21 cellular contexts compared by ENCODE assay signal in the genomic region with DNA sequence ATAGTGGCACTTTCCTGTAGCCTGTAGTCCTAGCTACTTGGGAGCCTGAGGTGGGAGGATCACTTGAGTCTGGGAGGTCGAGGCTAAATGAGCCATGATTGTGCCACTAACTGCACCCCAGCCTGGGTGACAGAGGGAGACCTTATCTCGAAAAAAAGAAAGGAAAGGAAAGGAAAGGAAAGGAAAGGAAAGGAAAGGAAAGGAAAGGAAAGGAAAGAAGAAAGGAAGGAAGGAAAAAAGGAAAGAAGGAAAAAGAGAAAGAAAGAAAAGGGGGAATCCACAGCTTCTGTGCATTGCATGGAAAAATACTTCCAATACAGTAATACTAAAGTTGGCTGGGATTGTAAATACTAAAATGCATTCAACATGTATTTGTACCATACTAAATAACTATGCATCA. TPM values are rescaled to one million over a fixed set of nuclear protein-coding genes. Genes with fewer than 3 reads are reported as not detected.
DNase-seq lines count a peak whose midpoint lies in the region; ATAC-seq, FAIRE-seq and TF ChIP-seq lines count a peak whose summit lies in the region.
"Had no signal": no experiment of that assay in that cellular context is flagged by ENCODE, and none has a peak within 500 bp of the region (broad histone marks: within the 10 kb centered on the region; RNA-seq: fewer than 3 reads in every experiment).

No MANE protein-coding gene starts in this region.

- H3K4me3 Mint-ChIP-seq in GM23338, result no peak overlapping the region
- H3K4me3 Mint-ChIP-seq: B cell; CD4-positive, alpha-beta T cell; CD8-positive, alpha-beta T cell had no signal

- H4K12ac ChIP-seq in trophoblast cell (ENCODE audit: low read depth, low read length), result no peak overlapping the region

- TF ChIP-seq POLR2A in IMR-90 (IDR thresholded peaks at IDR 0.05; ENCODE audit: low read depth, low read length) (no peak), K562 (conservative IDR thresholded peaks at IDR 0.05) (no peak)

- H3K4me3 ChIP-seq in GM23338 (no peak overlapping the region), IMR-90 (ENCODE audit: insufficient read depth, low read depth, low read length) (no peak overlapping the region), K562 (no peak overlapping the region), trophoblast cell (ENCODE audit: low read depth, low read length) (no peak overlapping the region)
- H3K4me3 ChIP-seq: A549; BLaER1 treated with 17β-estradiol and CSF1 and Interleukin-3, amounts not matched to agents 10 nM and 100 nM had no signal

- in situ Hi-C loops in IMR-90 (cut with MboI; ENCODE audit: low sequenced_read_pairs), result no loop called here
- in situ Hi-C loops in K562 (cut with MboI), result no loop called here

- H3K9me3 Mint-ChIP-seq in GM23338, result no peaks in the 10 kb centered on the region
- H3K9me3 Mint-ChIP-seq: CD4-positive, alpha-beta T cell; CD8-positive, alpha-beta T cell had no signal

- H2BK5ac ChIP-seq in IMR-90 (ENCODE audit: low read depth, low read length, poor library complexity, severe bottlenecking), result no peak overlapping the region
- peak overlapping the region; percentile 21 for H2BK5ac ChIP-seq in trophoblast cell (ENCODE audit: low read depth, low read length, poor library complexity)

- H3K14ac ChIP-seq in IMR-90 (replicated peaks; ENCODE audit: low read depth, low read length) (no peak overlapping the region), trophoblast cell (ENCODE audit: low read length) (no peak overlapping the region)

- no peak for FAIRE-seq in K562 (lab: Jason Lieb, UNC)
- FAIRE-seq: A549, D721Med, GM12891 had no signal

- H3K79me1 ChIP-seq in IMR-90 (ENCODE audit: low read depth in 1 of 2, low read length in 2 of 2) (no peaks in the 10 kb centered on the region), trophoblast cell (ENCODE audit: low read length) (peaks cover 24% of the 10 kb centered on the region)

- H2AFZ ChIP-seq in GM23338 (no peak overlapping the region), IMR-90 (replicated peaks; ENCODE audit: low read length, poor library complexity) (no peak overlapping the region), K562 (ENCODE audit: low read depth, low read length) (no peak overlapping the region), trophoblast cell (ENCODE audit: insufficient read depth, low read length, poor library complexity) (no peak overlapping the region)

- H2AK9ac ChIP-seq in IMR-90 (replicated peaks; ENCODE audit: low read depth, low read length, poor library complexity), result no peak overlapping the region

- H4K8ac ChIP-seq in IMR-90 (ENCODE audit: low read depth in 2 of 2, low read length in 2 of 2) (no peak overlapping the region), trophoblast cell (ENCODE audit: low read depth, low read length) (no peak overlapping the region)

- no peaks in the 10 kb centered on the region for H3F3A ChIP-seq in GM23338 (replicated peaks; ENCODE audit: low read depth)

- H2BK15ac ChIP-seq in IMR-90 (ENCODE audit: low read depth, low read length), result peak overlapping the region; percentile 56; the same call in 2 of the 3 replicates

- peak overlapping the region; percentile 98 for H2BK12ac ChIP-seq in trophoblast cell (ENCODE audit: low read length)

- no peaks in the 10 kb centered on the region for H3K79me2 ChIP-seq in GM23338 (replicated peaks; ENCODE audit: insufficient read depth)
- no peaks in the 10 kb centered on the region for H3K79me2 ChIP-seq in K562 (ENCODE audit: control insufficient read depth, insufficient read depth, low read length)
- no peaks in the 10 kb centered on the region for H3K79me2 ChIP-seq in trophoblast cell (ENCODE audit: control insufficient read depth, insufficient read depth, low read length, poor library complexity)

- peak overlapping the region; percentile 35; the same call in 1 of the 2 replicates for H3K27ac Mint-ChIP-seq in GM23338
- H3K27ac Mint-ChIP-seq: B cell; CD4-positive, alpha-beta T cell; CD8-positive, alpha-beta T cell had no signal

- H3K9me1 ChIP-seq in IMR-90 (ENCODE audit: insufficient read depth, low read length) (peaks cover 6% of the 10 kb centered on the region), K562 (ENCODE audit: control insufficient read depth, insufficient read depth, low read length) (no peaks in the 10 kb centered on the region)

- ATAC-seq in GM23338, result no peak
- ATAC-seq in IMR-90 (ENCODE audit: low read depth), result no peak
- ATAC-seq in K562, result no peak
- no peak for ATAC-seq in HG02798 (IDR thresholded peaks at IDR 0.05; ENCODE audit: poor library complexity, unreplicated experiment)
- ATAC-seq: A549; CD8-positive, alpha-beta T cell had no signal

- 0 out of 2 replicates have a peak overlapping the region, but pooled peaks have one; percentile 11 for H3K23ac ChIP-seq in IMR-90 (ENCODE audit: low read depth, low read length)
- H3K23ac ChIP-seq in trophoblast cell (ENCODE audit: low read length), result no peak overlapping the region

- no peak for TF ChIP-seq EP300 in K562 (IDR thresholded peaks at IDR 0.05; ENCODE audit: low read length)

- H2BK20ac ChIP-seq in IMR-90 (ENCODE audit: low read depth, low read length), result no peak overlapping the region

- no peaks in the 10 kb centered on the region for H3K27me3 Mint-ChIP-seq in GM23338 (ENCODE audit: insufficient read depth, low read depth, poor library complexity)

- H3K4me1 ChIP-seq in GM23338 (ENCODE audit: insufficient read depth) (0 out of 2 replicates have a peak, but pooled peaks cover 4% of the 10 kb centered on the region), IMR-90 (ENCODE audit: control insufficient read depth, insufficient read depth, low read length) (peaks cover 19% of the 10 kb centered on the region), K562 (replicated peaks in 1 of 2; ENCODE audit: control insufficient read depth in 2 of 2, insufficient read depth in 2 of 2, low read length in 2 of 2) (no peaks in the 10 kb centered on the region), trophoblast cell (ENCODE audit: control insufficient read depth in 1 of 2, insufficient read depth in 2 of 2, low read length in 2 of 2) (peaks cover 8 to 14% of the 10 kb centered on the region in 2 experiments)
- H3K4me1 ChIP-seq: A549 had no signal

- H3K9me3 ChIP-seq in IMR-90 (ENCODE audit: control insufficient read depth, insufficient read depth, low read length), result no peaks in the 10 kb centered on the region
- H3K9me3 ChIP-seq in K562 (replicated peaks; ENCODE audit: control insufficient read depth, insufficient read depth, low read depth, low read length), result no peaks in the 10 kb centered on the region
- no peaks in the 10 kb centered on the region for H3K9me3 ChIP-seq in trophoblast cell (ENCODE audit: insufficient read depth, low read depth, low read length)
- H3K9me3 ChIP-seq: A549; BLaER1 treated with 17β-estradiol and CSF1 and Interleukin-3, amounts not matched to agents 10 nM and 100 nM; Caco-2 had no signal

- intact Hi-C loops in IMR-90 (cut with micrococcal nuclease), result no loop called here
- intact Hi-C loops in K562 (cut with micrococcal nuclease), result no loop called here

- H3K27me3 ChIP-seq in GM23338 (ENCODE audit: insufficient read depth), result no peaks in the 10 kb centered on the region
- no peaks in the 10 kb centered on the region for H3K27me3 ChIP-seq in IMR-90 (ENCODE audit: control insufficient read depth, insufficient read depth, low read length)
- peaks cover 0 to 4% of the 10 kb centered on the region in 2 experiments; a peak in 2 of 5 replicates for H3K27me3 ChIP-seq in K562 (ENCODE audit: control insufficient read depth in 2 of 2, insufficient read depth in 2 of 2, low read length in 2 of 2)
- no peaks in the 10 kb centered on the region for H3K27me3 ChIP-seq in trophoblast cell (ENCODE audit: insufficient read depth, low read length)
- H3K27me3 ChIP-seq: BLaER1 treated with 17β-estradiol and CSF1 and Interleukin-3, amounts not matched to agents 10 nM and 100 nM had no signal

- H3K36me3 Mint-ChIP-seq in GM23338 (ENCODE audit: low read depth), result no peaks in the 10 kb centered on the region
- H3K36me3 Mint-ChIP-seq: CD8-positive, alpha-beta T cell had no signal

- H3K56ac ChIP-seq in IMR-90 (ENCODE audit: extremely low read depth, insufficient read depth, low read length), result no peak overlapping the region; the same call in 1 of the 2 replicates

- H3K18ac ChIP-seq in IMR-90 (ENCODE audit: low read depth, low read length) (no peak overlapping the region), trophoblast cell (ENCODE audit: low read length) (no peak overlapping the region)

- TF ChIP-seq RAD21 in IMR-90 (IDR thresholded peaks at IDR 0.05; ENCODE audit: low read length), result no peak
- TF ChIP-seq RAD21 in K562 (CRISPR knock-in tag; conservative IDR thresholded peaks at IDR 0.05 in 1 of 2, IDR thresholded peaks at IDR 0.05 in 1 of 2), result no peak

- H4K20me1 ChIP-seq in GM23338 (replicated peaks; ENCODE audit: insufficient read depth) (no peaks in the 10 kb centered on the region), IMR-90 (ENCODE audit: insufficient read depth, low read length) (no peaks in the 10 kb centered on the region), K562 (replicated peaks; ENCODE audit: control insufficient read depth, insufficient read depth, low read length) (no peaks in the 10 kb centered on the region)
- H4K20me1 ChIP-seq: BLaER1 treated with 17β-estradiol and CSF1 and Interleukin-3, amounts not matched to agents 10 nM and 100 nM had no signal

- BruUV-seq in IMR-90 (replicated peaks; lab: Mats Ljungman, UMichigan) (no TSS peak), K562 (replicated peaks; lab: Mats Ljungman, UMichigan) (no TSS peak)

- DNase-seq in GM23338 (ENCODE audit: low spot score) (no peak), IMR-90 (no peak), K562 (ENCODE audit: extremely low read depth in 1 of 4, low spot score in 3 of 4) (no peak), trophoblast cell (no peak), cerebellar cortex (ENCODE audit: low spot score) (no peak), dermis blood vessel endothelial cell (no peak)
- DNase-seq: AML-193; Caco-2; Calu3; CD4-positive, alpha-beta T cell; CD8-positive, alpha-beta T cell; DMS79 treated with DMSO at 0.1 percent for 48 hours; GF-D8 had no signal

- H2AK5ac ChIP-seq in IMR-90 (ENCODE audit: low read depth, low read length) (0 out of 2 replicates have a peak overlapping the region, but pooled peaks have one; percentile 62), trophoblast cell (ENCODE audit: low read length) (peak overlapping the region; percentile 81)

- H4K91ac ChIP-seq in IMR-90 (ENCODE audit: insufficient read depth, low read depth, low read length) (no peak overlapping the region; the same call in 1 of the 2 replicates), trophoblast cell (ENCODE audit: low read depth, low read length) (peak overlapping the region; percentile 88)

- no peaks in the 10 kb centered on the region for H3K36me3 ChIP-seq in GM23338 (ENCODE audit: insufficient read depth)
- H3K36me3 ChIP-seq in IMR-90 (ENCODE audit: control insufficient read depth, insufficient read depth, low read length), result no peaks in the 10 kb centered on the region
- H3K36me3 ChIP-seq in K562 (ENCODE audit: control insufficient read depth, insufficient read depth, low read length), result no peaks in the 10 kb centered on the region
- H3K36me3 ChIP-seq in trophoblast cell (ENCODE audit: control insufficient read depth in 1 of 2, insufficient read depth in 2 of 2, low read length in 2 of 2), result no peaks in the 10 kb centered on the region
- H3K36me3 ChIP-seq: BLaER1 treated with 17β-estradiol and CSF1 and Interleukin-3, amounts not matched to agents 10 nM and 100 nM had no signal

- H3K27ac ChIP-seq in GM23338 (ENCODE audit: low read depth) (no peak overlapping the region), IMR-90 (ENCODE audit: insufficient read depth, low read length) (no peak overlapping the region), K562 (ENCODE audit: extremely low read depth, low read depth, low read length) (no peak overlapping the region), trophoblast cell (ENCODE audit: low read depth, low read length) (no peak overlapping the region)
- H3K27ac ChIP-seq: 22Rv1; A549; BLaER1 treated with 17β-estradiol and CSF1 and Interleukin-3, amounts not matched to agents 10 nM and 100 nM; C4-2B had no signal

- H4K5ac ChIP-seq in IMR-90 (ENCODE audit: low read depth, low read length), result no peak overlapping the region

- peak overlapping the region; percentile 74; the same call in 1 of the 2 replicates for H2BK120ac ChIP-seq in IMR-90 (ENCODE audit: low read depth, low read length)
- peak overlapping the region; percentile 87 for H2BK120ac ChIP-seq in trophoblast cell (ENCODE audit: insufficient read depth, low read length, poor library complexity)

- no CpG with 5 or more reads among the region's 2 CpGs for WGBS in IMR-90 (ENCODE audit: extremely low coverage in 2 of 2, insufficient read length in 1 of 2), 2 experiments
- WGBS in K562 (ENCODE audit: insufficient coverage, low coverage, missing lambda C conversion rate), result 0% methylated on average over 2 of the region's 2 CpGs
- WGBS in trophoblast cell (ENCODE audit: extremely low coverage, insufficient coverage, insufficient read length), result no CpG with 5 or more reads among the region's 2 CpGs

- CTCF ChIA-PET in IMR-90 (lab: Yijun Ruan, JAX), result no interaction called here
- CTCF ChIA-PET in K562 (lab: Yijun Ruan, JAX; ENCODE audit: low intra/inter-chr PET ratio), result no interaction called here

- H3K4me2 ChIP-seq in GM23338 (no peak overlapping the region), IMR-90 (ENCODE audit: low read depth, low read length) (no peak overlapping the region), K562 (ENCODE audit: insufficient read depth, low read length) (no peak overlapping the region), trophoblast cell (ENCODE audit: low read length) (no peak overlapping the region)
- H3K4me2 ChIP-seq: A549; BLaER1 treated with 17β-estradiol and CSF1 and Interleukin-3, amounts not matched to agents 10 nM and 100 nM had no signal

- H3K9ac ChIP-seq in IMR-90 (ENCODE audit: low read depth, low read length) (no peak overlapping the region), K562 (ENCODE audit: insufficient read depth in 1 of 2, low read depth in 2 of 2, low read length in 2 of 2) (no peak overlapping the region), trophoblast cell (ENCODE audit: low read length) (no peak overlapping the region)
- H3K9ac ChIP-seq: BLaER1 treated with 17β-estradiol and CSF1 and Interleukin-3, amounts not matched to agents 10 nM and 100 nM had no signal

- H3K4me1 Mint-ChIP-seq in GM23338, result peaks cover 14% of the 10 kb centered on the region; the same call in 2 of the 3 replicates
- H3K4me1 Mint-ChIP-seq: B cell had no signal

- dilution Hi-C loops in IMR-90 (cut with HindIII; ENCODE audit: low sequenced_read_pairs, unreplicated experiment), result no loop called here

- peak overlapping the region; percentile 68; the same call in 1 of the 2 replicates for H3K4ac ChIP-seq in IMR-90 (ENCODE audit: low read depth, low read length)
- no peak overlapping the region for H3K4ac ChIP-seq in trophoblast cell (ENCODE audit: low read depth, low read length)

- POLR2A ChIA-PET in IMR-90 (lab: Charles Lee; ENCODE audit: unreplicated experiment), result no interaction called here
- POLR2A ChIA-PET in K562 (lab: Yijun Ruan, JAX), result no interaction called here

- no peaks in the 10 kb centered on the region for H3K9me2 ChIP-seq in GM23338 (ENCODE audit: insufficient read depth)

- TF ChIP-seq CTCF in GM23338 (conservative IDR thresholded peaks at IDR 0.05; ENCODE audit: low read depth in 2 of 2) (no peak), IMR-90 (conservative IDR thresholded peaks at IDR 0.05; ENCODE audit: low read depth, low read length) (no peak), K562 (IDR thresholded peaks at IDR 0.05 in 2 of 3, conservative IDR thresholded peaks at IDR 0.05 in 1 of 3; ENCODE audit: insufficient read depth in 2 of 3, low read depth in 1 of 3, low read length in 3 of 3) (no peak)

RNA-seq across cellular contexts. Expression of a gene that starts 12.8 kb away (rescaled TPM):
- total RNA-seq in GM23338 (2014; rRNA removed; shearing (Covaris generic)), result 35.4 and 39.5 TPM in 2 replicates
- 24.1 and 25.9 TPM in 2 replicates for polyA plus RNA-seq in GM23338 (2016; fragmentation: Nextera tagmentation; extraction: Ambion mirVana)
- 57.2 and 61.9 TPM in 2 replicates for total RNA-seq in IMR-90 (2012; rRNA removed)
- polyA plus RNA-seq in IMR-90 (2012; rRNA removed), result 34.7 and 41.2 TPM in 2 replicates
- 7.1 and 21.6 TPM in 2 replicates for polyA plus RNA-seq in IMR-90 (2012; cell fraction: cytosol; rRNA removed)
- 4.0 and 59.5 TPM in 2 replicates for polyA plus RNA-seq in IMR-90 (2012; cell fraction: nucleus; rRNA removed; ENCODE audit: low replicate concordance)
- total RNA-seq in K562 (2011; cell fraction: chromatin; rRNA removed; ENCODE audit: low replicate concordance), result 90.0 and 150 TPM in 2 replicates
- total RNA-seq in K562 (2011; cell fraction: nucleolus; rRNA removed), result 49.4 and 79.4 TPM in 2 replicates
- 98.9 and 122 TPM in 2 replicates for total RNA-seq in K562 (2011; cell fraction: nucleoplasm; rRNA removed)
- total RNA-seq in K562 (2014; rRNA removed), result 26.9 and 27.0 TPM in 2 replicates
- 51.8 and 58.1 TPM in 2 replicates for total RNA-seq in K562 (2014; rRNA removed; fragmentation: Illumina TruSeq; extraction: Trizol)
- 26.1 and 28.6 TPM in 2 replicates for total RNA-seq in K562 (2015; rRNA removed; fragmentation: Illumina TruSeq; extraction: Trizol)
- 44.7 and 47.3 TPM in 2 replicates for total RNA-seq in K562 (2021)
- 85.5 and 101 TPM in 2 replicates for polyA plus RNA-seq in K562 (2011; rRNA removed)
- 18.9 and 34.8 TPM in 2 replicates for polyA plus RNA-seq in K562 (2011; cell fraction: cytosol; rRNA removed)
- 62.1 and 96.2 TPM in 2 replicates for polyA plus RNA-seq in K562 (2011; cell fraction: nucleus; rRNA removed)
- 26.2 and 40.0 TPM in 2 replicates for polyA plus RNA-seq in K562 (2012)
- polyA plus RNA-seq in K562 (2014; fragmentation: Illumina TruSeq; extraction: Trizol), result 35.7 and 39.3 TPM in 2 replicates
- polyA plus RNA-seq in K562 (2014; fragmentation: Nextera tagmentation; extraction: Ambion mirVana), result 10 to 100 TPM; 42.0 to 56.3 TPM
- 42.9 and 47.2 TPM in 2 replicates for polyA plus RNA-seq in K562 (2014; rRNA removed)
- polyA minus RNA-seq in K562 (2011; rRNA and poly(A)+ RNA removed), result 161 and 167 TPM in 2 replicates
- 27.3 and 31.6 TPM in 2 replicates for polyA minus RNA-seq in K562 (2011; cell fraction: cytosol; rRNA and poly(A)+ RNA removed)
- polyA minus RNA-seq in K562 (2011; cell fraction: nucleus; rRNA and poly(A)+ RNA removed), result 65.0 and 129 TPM in 2 replicates
- 34.3 and 36.5 TPM in 2 replicates for polyA plus RNA-seq in trophoblast cell (2013)
- 56.6 and 63.1 TPM in 2 replicates for total RNA-seq in dermis blood vessel endothelial cell
